ENCODE assay signal across 1 cellular context in genomic region chr3:172249039-172249438, GRCh38.
A peak's percentile ranks its signal among the peaks of the same experiment; 100 is the strongest.
TF ChIP-seq lines count a peak whose summit lies in the region.

No MANE protein-coding gene starts in this region.

TF ChIP-seq in SK-N-SH, 30 proteins besides CTCF, POLR2A, EP300 and RAD21 (continued from another document):
- TF ChIP-seq, protein P1, sequence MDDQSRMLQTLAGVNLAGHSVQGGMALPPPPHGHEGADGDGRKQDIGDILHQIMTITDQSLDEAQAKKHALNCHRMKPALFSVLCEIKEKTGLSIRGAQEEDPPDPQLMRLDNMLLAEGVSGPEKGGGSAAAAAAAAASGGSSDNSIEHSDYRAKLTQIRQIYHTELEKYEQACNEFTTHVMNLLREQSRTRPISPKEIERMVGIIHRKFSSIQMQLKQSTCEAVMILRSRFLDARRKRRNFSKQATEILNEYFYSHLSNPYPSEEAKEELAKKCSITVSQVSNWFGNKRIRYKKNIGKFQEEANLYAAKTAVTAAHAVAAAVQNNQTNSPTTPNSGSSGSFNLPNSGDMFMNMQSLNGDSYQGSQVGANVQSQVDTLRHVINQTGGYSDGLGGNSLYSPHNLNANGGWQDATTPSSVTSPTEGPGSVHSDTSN (IDR thresholded peaks at IDR 0.05): peak; percentile 60
- no peak for TF ChIP-seq RXRA (IDR thresholded peaks at IDR 0.05; ENCODE audit: borderline replicate concordance, low read depth)
